In the genomic region with DNA sequence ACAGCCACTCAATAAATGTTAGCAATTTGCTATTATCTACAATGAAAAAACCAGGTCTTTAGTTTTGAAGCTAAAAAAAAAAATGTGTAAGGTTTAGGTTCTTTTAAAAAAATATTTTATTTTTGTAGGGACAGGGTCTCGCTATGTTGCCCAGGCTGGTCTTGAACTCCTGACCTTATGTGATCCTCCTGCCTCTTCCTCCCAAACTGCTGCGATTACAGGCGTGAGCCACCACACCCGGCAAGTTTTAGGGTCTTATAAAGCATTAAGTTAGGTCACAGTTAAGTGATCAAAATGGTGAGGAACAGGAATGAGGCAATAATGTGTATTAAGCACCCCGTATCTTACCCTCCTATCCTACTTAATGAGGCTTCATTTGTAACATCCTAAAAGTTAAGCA, we compare ENCODE assay signal across 8 cellular contexts. TPM values are rescaled to one million over a fixed set of nuclear protein-coding genes. Genes with fewer than 3 reads are reported as not detected.
DNase-seq lines count a peak whose midpoint lies in the region; ATAC-seq, FAIRE-seq and TF ChIP-seq lines count a peak whose summit lies in the region.

No MANE protein-coding gene starts in this region.

- 8% methylated on average over 5 of the region's 5 CpGs for WGBS in K562 (ENCODE audit: insufficient coverage, low coverage, missing lambda C conversion rate)

- CTCF ChIA-PET in K562 (lab: Yijun Ruan, JAX; ENCODE audit: low intra/inter-chr PET ratio), result no interaction called here

- no peaks in the 10 kb centered on the region for H3K27me3 ChIP-seq in K562 (ENCODE audit: control insufficient read depth in 2 of 2, insufficient read depth in 2 of 2, low read length in 2 of 2)

- H3K9ac ChIP-seq in K562 (ENCODE audit: insufficient read depth in 1 of 2, low read depth in 2 of 2, low read length in 2 of 2), result peak overlapping the region in 1 of 2 experiments; percentile 90; a peak in 2 of 4 replicates

- TF ChIP-seq CTCF in K562 (IDR thresholded peaks at IDR 0.05 in 2 of 3, conservative IDR thresholded peaks at IDR 0.05 in 1 of 3; ENCODE audit: insufficient read depth in 2 of 3, low read depth in 1 of 3, low read length in 3 of 3) (no peak), mucosa of descending colon (IDR thresholded peaks at IDR 0.05) (no peak), omental fat pad (IDR thresholded peaks at IDR 0.05) (no peak)

- H3K9me1 ChIP-seq in K562 (ENCODE audit: control insufficient read depth, insufficient read depth, low read length), result no peaks in the 10 kb centered on the region

- intact Hi-C loops in K562 (cut with micrococcal nuclease), result no loop called here
- intact Hi-C loops in mucosa of descending colon (cut with DNase I, micrococcal nuclease), result no loop called here
- intact Hi-C loops in left colon (cut with DNase I, micrococcal nuclease), result no loop called here

- peak in 1 of 4 experiments; percentile 7 for DNase-seq in K562 (ENCODE audit: extremely low read depth in 1 of 4, low spot score in 3 of 4)
- no peak for DNase-seq in mucosa of descending colon
- DNase-seq in inferior parietal cortex (ENCODE audit: extremely low spot score), result no peak
- DNase-seq in HuH-7 (ENCODE audit: low spot score), result no peak
- no peak for DNase-seq in left colon
- DNase-seq in omental fat pad (ENCODE audit: low spot score), result no peak

- POLR2A ChIA-PET in K562 (lab: Yijun Ruan, JAX), result interaction anchor here (0.6 to 1.8 kb wide), 4 partner anchors 24 to 85 kb away, joined by 3 to 4 read pairs (median 3); no protein-coding TSS in a partner anchor

- no peak for FAIRE-seq in K562 (lab: Jason Lieb, UNC)

- H3K4me3 ChIP-seq in K562 (peak overlapping the region; percentile 61), mucosa of descending colon (peak overlapping the region; percentile 49)

- H3K27ac ChIP-seq in K562 (ENCODE audit: extremely low read depth, low read depth, low read length), result peak overlapping the region; percentile 95

- no peak for TF ChIP-seq RAD21 in K562 (CRISPR knock-in tag; conservative IDR thresholded peaks at IDR 0.05 in 1 of 2, IDR thresholded peaks at IDR 0.05 in 1 of 2)

- in situ Hi-C loops in K562 (cut with MboI), result no loop called here

- peak overlapping the region; percentile 91 for H3K4me2 ChIP-seq in K562 (ENCODE audit: insufficient read depth, low read length)

- H4K20me1 ChIP-seq in K562 (replicated peaks; ENCODE audit: control insufficient read depth, insufficient read depth, low read length), result peaks cover 4% of the 10 kb centered on the region; the same call in 1 of the 2 replicates

- peak; percentile 15 for ATAC-seq in GM19328 (IDR thresholded peaks at IDR 0.05; ENCODE audit: unreplicated experiment)
- ATAC-seq in HG03354 (IDR thresholded peaks at IDR 0.05; ENCODE audit: poor library complexity, severe bottlenecking, unreplicated experiment), result peak; percentile 15
- ATAC-seq in K562, result peak; percentile 18
- ATAC-seq in mucosa of descending colon, result no peak
- ATAC-seq in left colon, result no peak
- no peak for ATAC-seq in omental fat pad (ENCODE audit: low FRiP score)

- TF ChIP-seq EP300 in K562 (IDR thresholded peaks at IDR 0.05; ENCODE audit: low read length), result no peak

- no peak for TF ChIP-seq POLR2A in K562 (conservative IDR thresholded peaks at IDR 0.05)

- peak overlapping the region; percentile 98 for H2AFZ ChIP-seq in K562 (ENCODE audit: low read depth, low read length)

- H3K36me3 ChIP-seq in K562 (ENCODE audit: control insufficient read depth, insufficient read depth, low read length), result peaks cover 30% of the 10 kb centered on the region; the same call in 2 of the 3 replicates
- no peaks in the 10 kb centered on the region for H3K36me3 ChIP-seq in mucosa of descending colon (ENCODE audit: low read depth)

- H3K4me1 ChIP-seq in K562 (replicated peaks in 1 of 2; ENCODE audit: control insufficient read depth in 2 of 2, insufficient read depth in 2 of 2, low read length in 2 of 2) (peaks cover 3 to 4% of the 10 kb centered on the region in 2 experiments; a peak in 2 of 5 replicates), mucosa of descending colon (ENCODE audit: low read depth) (peaks cover 17% of the 10 kb centered on the region)

- peaks cover 9% of the 10 kb centered on the region; the same call in 1 of the 2 replicates for H3K9me3 ChIP-seq in K562 (replicated peaks; ENCODE audit: control insufficient read depth, insufficient read depth, low read depth, low read length)
- peaks cover 10% of the 10 kb centered on the region for H3K9me3 ChIP-seq in mucosa of descending colon

- H3K79me2 ChIP-seq in K562 (ENCODE audit: control insufficient read depth, insufficient read depth, low read length), result peaks cover 54% of the 10 kb centered on the region

- BruUV-seq in K562 (replicated peaks; lab: Mats Ljungman, UMichigan), result no TSS peak

TF ChIP-seq in K562, 482 proteins besides CTCF, POLR2A, EP300 and RAD21 (continues in another document):
- TF ChIP-seq NR0B1 (IDR thresholded peaks at IDR 0.05; ENCODE audit: partially characterized antibody), result no peak
- TF ChIP-seq SETDB1 (IDR thresholded peaks at IDR 0.05; ENCODE audit: low read length), result no peak
- no peak for TF ChIP-seq FUS (optimal IDR thresholded peaks at IDR 0.05; ENCODE audit: low read depth, low read length)
- TF ChIP-seq, protein P1, sequence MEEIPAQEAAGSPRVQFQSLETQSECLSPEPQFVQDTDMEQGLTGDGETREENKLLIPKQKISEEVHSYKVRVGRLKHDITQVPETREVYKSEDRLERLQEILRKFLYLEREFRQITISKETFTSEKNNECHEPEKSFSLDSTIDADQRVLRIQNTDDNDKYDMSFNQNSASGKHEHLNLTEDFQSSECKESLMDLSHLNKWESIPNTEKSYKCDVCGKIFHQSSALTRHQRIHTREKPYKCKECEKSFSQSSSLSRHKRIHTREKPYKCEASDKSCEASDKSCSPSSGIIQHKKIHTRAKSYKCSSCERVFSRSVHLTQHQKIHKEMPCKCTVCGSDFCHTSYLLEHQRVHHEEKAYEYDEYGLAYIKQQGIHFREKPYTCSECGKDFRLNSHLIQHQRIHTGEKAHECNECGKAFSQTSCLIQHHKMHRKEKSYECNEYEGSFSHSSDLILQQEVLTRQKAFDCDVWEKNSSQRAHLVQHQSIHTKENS (CRISPR knock-in tag; IDR thresholded peaks at IDR 0.05), result no peak
- TF ChIP-seq RBM25 (IDR thresholded peaks at IDR 0.05; ENCODE audit: low read depth, low read length, severe bottlenecking), result peak; percentile 76
- TF ChIP-seq GMEB1 (CRISPR knock-in tag; IDR thresholded peaks at IDR 0.05), result no peak
- 0 out of 2 replicates have a peak, but pooled peaks have one; percentile 10 for TF ChIP-seq HMBOX1 (IDR thresholded peaks at IDR 0.05)
- TF ChIP-seq ZNF778 (CRISPR knock-in tag; IDR thresholded peaks at IDR 0.05), result no peak

RNA-seq across cellular contexts. Expression of gene SEM1, which starts 0.8 kb away (rescaled TPM):
- total RNA-seq in K562 (2011; cell fraction: chromatin; rRNA removed; ENCODE audit: low replicate concordance), result 14.1 and 57.9 TPM in 2 replicates
- total RNA-seq in K562 (2011; cell fraction: nucleolus; rRNA removed), result 5.7 and 10.9 TPM in 2 replicates
- 34.2 and 66.3 TPM in 2 replicates for total RNA-seq in K562 (2011; cell fraction: nucleoplasm; rRNA removed)
- total RNA-seq in K562 (2014; rRNA removed) (206 and 336 TPM in 2 replicates), K562 (2014; rRNA removed; fragmentation: Illumina TruSeq; extraction: Trizol) (454 and 542 TPM in 2 replicates), K562 (2015; rRNA removed; fragmentation: Illumina TruSeq; extraction: Trizol) (500 and 532 TPM in 2 replicates), K562 (2021) (74.7 and 78.5 TPM in 2 replicates), mucosa of descending colon (10 to 100 TPM; 41.6 to 44.4 (median 43.7) TPM), left colon (10 to 100 TPM; 38.7 to 45.8 TPM), omental fat pad (10 to 100 TPM; 22.3 to 54.5 (median 30.4) TPM)
- polyA plus RNA-seq in K562 (2011; rRNA removed) (49.6 and 117 TPM in 2 replicates), K562 (2014; fragmentation: Illumina TruSeq; extraction: Trizol) (237 and 345 TPM in 2 replicates), K562 (2014; fragmentation: Nextera tagmentation; extraction: Ambion mirVana) (100 to 1,000 TPM; 560 to 756 TPM), K562 (2014; rRNA removed) (869 and 938 TPM in 2 replicates)
- polyA plus RNA-seq in K562 (2011; cell fraction: cytosol; rRNA removed), result 6.5 and 16.5 TPM in 2 replicates
- 14.6 and 17.9 TPM in 2 replicates for polyA plus RNA-seq in K562 (2011; cell fraction: nucleus; rRNA removed)
- 131 and 707 TPM in 2 replicates for polyA plus RNA-seq in K562 (2012)
- 103 and 157 TPM in 2 replicates for polyA minus RNA-seq in K562 (2011; rRNA and poly(A)+ RNA removed)
- 14.1 and 17.6 TPM in 2 replicates for polyA minus RNA-seq in K562 (2011; cell fraction: cytosol; rRNA and poly(A)+ RNA removed)
- polyA minus RNA-seq in K562 (2011; cell fraction: nucleus; rRNA and poly(A)+ RNA removed), result 18.0 and 25.1 TPM in 2 replicates

Comparison
In these comparisons a context has a peak if more than half of its experiments do, and no peak if none do; other contexts are left out.
1. ATAC-seq: peak in GM19328 (single experiment), HG03354 (single experiment) and K562 (single experiment); none in mucosa of descending colon (single experiment), left colon (single experiment) and omental fat pad (single experiment).